17 cellular contexts compared by ENCODE assay signal in the genomic region with DNA sequence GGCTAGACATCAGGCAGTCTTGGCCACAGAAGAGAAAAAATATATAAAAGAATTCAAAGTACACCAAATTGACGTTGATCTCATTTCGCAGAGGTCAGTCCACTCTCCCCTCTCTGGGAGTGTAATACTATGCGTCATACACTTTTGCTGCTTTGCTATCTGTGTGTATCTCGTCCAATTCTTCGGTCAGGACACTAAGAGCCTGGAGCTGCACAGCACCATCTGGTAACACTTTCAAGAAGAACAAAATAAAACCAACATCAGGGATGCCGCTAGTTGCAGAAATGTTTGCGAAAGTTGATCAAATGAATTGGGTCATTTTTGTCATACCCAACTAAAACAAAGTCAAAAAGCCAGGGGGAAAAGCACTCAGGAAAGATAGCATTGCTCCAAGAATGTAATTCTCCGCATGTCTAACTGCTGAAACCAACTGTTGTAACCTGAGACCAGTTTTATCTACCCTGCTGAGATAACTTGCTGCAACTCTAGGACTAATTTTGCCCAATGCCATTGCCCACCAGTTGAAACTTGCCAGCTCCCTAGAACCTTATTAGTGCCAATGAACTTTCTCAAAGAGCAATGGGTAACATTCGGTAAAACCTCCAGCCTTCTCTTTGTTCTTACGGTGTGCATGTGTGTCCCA. TPM values are rescaled to one million over a fixed set of nuclear protein-coding genes. Genes with fewer than 3 reads are reported as not detected.
"Had no signal": no experiment of that assay in that cellular context is flagged by ENCODE, and none has a peak within 500 bp of the region (broad histone marks: within the 10 kb centered on the region; RNA-seq: fewer than 3 reads in every experiment).

No MANE protein-coding gene starts in this region.

- H3K27ac Mint-ChIP-seq: activated CD4-positive, alpha-beta T cell treated with anti-CD3 and anti-CD28 coated beads, Interleukin-2, amount 10 ng/mL, durations not matched to agents 24 days and 14 days; activated naive CD8-positive, alpha-beta T cell treated with anti-CD3 and anti-CD28 coated beads, Interleukin-2, amount 50 U/mL, for 24 hours; nephron progenitor cell; stimulated activated naive CD8-positive, alpha-beta T cell treated with anti-CD3 and anti-CD28 coated beads, Interleukin-15, amount 100 ng/mL, for 72 hours; WTC11 had no signal

- H3K4me1 ChIP-seq: ascending aorta, testis had no signal

- H3K27me3 ChIP-seq: ascending aorta, testis had no signal

- H3K27ac ChIP-seq: ascending aorta, testis had no signal

- ATAC-seq: activated naive CD8-positive, alpha-beta T cell treated with anti-CD3 and anti-CD28 coated beads, Interleukin-2, amount 50 U/mL, for 24 hours; stimulated activated naive CD8-positive, alpha-beta T cell treated with anti-CD3 and anti-CD28 coated beads, Interleukin-15, amount 100 ng/mL, for 72 hours had no signal

- H3K4me1 Mint-ChIP-seq: activated CD4-positive, alpha-beta T cell treated with anti-CD3 and anti-CD28 coated beads, Interleukin-2, amount 10 ng/mL, durations not matched to agents 24 days and 14 days; nephron progenitor cell; stimulated activated naive CD8-positive, alpha-beta T cell treated with anti-CD3 and anti-CD28 coated beads, Interleukin-15, amount 100 ng/mL, for 72 hours had no signal

- DNase-seq: activated CD4-positive, alpha-beta T cell treated with anti-CD3 and anti-CD28 coated beads, Interleukin-2, amount 10 ng/mL, durations not matched to agents 24 days and 14 days; activated CD8-positive, alpha-beta memory T cell treated with anti-CD3 and anti-CD28 coated beads for 24 hours; activated naive CD4-positive, alpha-beta T cell treated with Interleukin-2 at 50 U/mL for 16 hours; activated naive CD8-positive, alpha-beta T cell treated with anti-CD3 and anti-CD28 coated beads, Interleukin-2, amount 50 U/mL, for 24 hours; central memory CD4-positive, alpha-beta T cell; cortex of kidney; effector CD8-positive, alpha-beta T cell; mesenchymal stem cell; nephron progenitor cell; stimulated activated CD4-positive, alpha-beta T cell treated with anti-CD3 and anti-CD28 coated beads, Interleukin-4, amount 100 ng/mL, for 1 hour; stimulated activated CD8-positive, alpha-beta memory T cell treated with anti-CD3 and anti-CD28 coated beads, Interleukin-4, amount 100 ng/mL, for 48 hours; stimulated activated naive CD8-positive, alpha-beta T cell treated with anti-CD3 and anti-CD28 coated beads, Interleukin-15, amount 100 ng/mL, for 72 hours; T-helper 1 cell had no signal

- H3K9me3 ChIP-seq: ascending aorta, testis had no signal

- H3K36me3 ChIP-seq: ascending aorta had no signal

- H3K4me3 Mint-ChIP-seq: activated CD4-positive, alpha-beta T cell treated with anti-CD3 and anti-CD28 coated beads, Interleukin-2, amount 10 ng/mL, durations not matched to agents 24 days and 14 days; activated naive CD8-positive, alpha-beta T cell treated with anti-CD3 and anti-CD28 coated beads, Interleukin-2, amount 50 U/mL, for 24 hours; nephron progenitor cell; stimulated activated naive CD8-positive, alpha-beta T cell treated with anti-CD3 and anti-CD28 coated beads, Interleukin-15, amount 100 ng/mL, for 72 hours; WTC11 had no signal

- H3K4me3 ChIP-seq: ascending aorta had no signal

RNA-seq across cellular contexts. Expression of a gene that starts 23.0 kb away (rescaled TPM):
- total RNA-seq: activated CD4-positive, alpha-beta T cell treated with anti-CD3 and anti-CD28 coated beads, Interleukin-2, amount 10 ng/mL, durations not matched to agents 24 days and 14 days; osteocyte had no signal

RNA-seq across cellular contexts. Expression of a gene that starts 23.4 kb away (rescaled TPM):
- total RNA-seq: activated CD4-positive, alpha-beta T cell treated with anti-CD3 and anti-CD28 coated beads, Interleukin-2, amount 10 ng/mL, durations not matched to agents 24 days and 14 days; osteocyte had no signal

RNA-seq across cellular contexts. Expression of a gene that starts 28.7 kb away (rescaled TPM):
- total RNA-seq: activated CD4-positive, alpha-beta T cell treated with anti-CD3 and anti-CD28 coated beads, Interleukin-2, amount 10 ng/mL, durations not matched to agents 24 days and 14 days; osteocyte had no signal
